Comparison of ENCODE assay signal across 14 cellular contexts in genomic region chr1:24308365-24309015, GRCh38. TPM values are rescaled to one million over a fixed set of nuclear protein-coding genes. Genes with fewer than 3 reads are reported as not detected.
DNase-seq lines count a peak whose midpoint lies in the region; ATAC-seq and TF ChIP-seq lines count a peak whose summit lies in the region.
"Had no signal": no experiment of that assay in that cellular context is flagged by ENCODE, and none has a peak within 500 bp of the region (broad histone marks: within the 10 kb centered on the region; RNA-seq: fewer than 3 reads in every experiment).

No MANE protein-coding gene starts in this region.

- H2AFZ ChIP-seq in Karpas-422 (ENCODE audit: low read length), result no peak overlapping the region

- in situ Hi-C loops in gastrocnemius medialis (cut with MboI; ENCODE audit: low sequenced_read_pairs in 4 of 4), result no loop called here

- peak; percentile 31 for DNase-seq in EL
- peak; percentile 56 for DNase-seq in Karpas-422
- peak; percentile 53 for DNase-seq in brain pericyte (ENCODE audit: low read depth, low spot score)
- DNase-seq in islet precursor cell, result peak; percentile 77
- no peak for DNase-seq in NCI-H2029 (lab: John Stamatoyannopoulos, UW)
- no peak for DNase-seq in gastrocnemius medialis
- DNase-seq in MG63, result no peak
- DNase-seq: body of pancreas, foreskin melanocyte, MV-4-11, NCI-H526 treated with DMSO at 0.1 percent for 48 hours, T-helper 17 cell had no signal

- H3K27me3 ChIP-seq in Karpas-422 (ENCODE audit: low read length), result no peaks in the 10 kb centered on the region
- H3K27me3 ChIP-seq in gastrocnemius medialis, result no peaks in the 10 kb centered on the region
- H3K27me3 ChIP-seq in MG63, result no peaks in the 10 kb centered on the region
- H3K27me3 ChIP-seq: body of pancreas had no signal

- TF ChIP-seq POLR2A in gastrocnemius medialis (IDR thresholded peaks at IDR 0.05), result no peak

- no peak overlapping the region for H3K4me3 ChIP-seq in Karpas-422 (ENCODE audit: low read length)
- H3K4me3 ChIP-seq in gastrocnemius medialis, result no peak overlapping the region
- no peak overlapping the region for H3K4me3 ChIP-seq in MG63
- H3K4me3 ChIP-seq: body of pancreas had no signal

- H3K27ac ChIP-seq in Karpas-422 (ENCODE audit: low read length), result no peak overlapping the region
- H3K27ac ChIP-seq in gastrocnemius medialis, result no peak overlapping the region
- H3K27ac ChIP-seq: body of pancreas had no signal

- no peak overlapping the region for H3K9ac ChIP-seq in Karpas-422 (ENCODE audit: low read length)

- intact Hi-C loops in gastrocnemius medialis (cut with DNase I; ENCODE audit: low total_unique reads), result no loop called here

- H3K4me2 ChIP-seq in Karpas-422 (ENCODE audit: low read depth, low read length, poor library complexity, severe bottlenecking), result no peak overlapping the region

- no peaks in the 10 kb centered on the region for H3K79me2 ChIP-seq in Karpas-422 (ENCODE audit: low read length)

- H3K9me3 ChIP-seq in Karpas-422 (ENCODE audit: low read length) (no peaks in the 10 kb centered on the region), gastrocnemius medialis (no peaks in the 10 kb centered on the region), MG63 (no peaks in the 10 kb centered on the region)
- H3K9me3 ChIP-seq: body of pancreas, Caco-2 had no signal

- H3K36me3 ChIP-seq in Karpas-422 (ENCODE audit: insufficient read depth, low read length), result no peaks in the 10 kb centered on the region
- no peaks in the 10 kb centered on the region for H3K36me3 ChIP-seq in gastrocnemius medialis
- H3K36me3 ChIP-seq in MG63, result no peaks in the 10 kb centered on the region

- ATAC-seq in HG03175 (IDR thresholded peaks at IDR 0.05; ENCODE audit: unreplicated experiment) (no peak), gastrocnemius medialis (no peak)
- ATAC-seq: body of pancreas, T-helper 17 cell had no signal

- no peak for TF ChIP-seq CTCF in gastrocnemius medialis (IDR thresholded peaks at IDR 0.05 in 4 of 5, conservative IDR thresholded peaks at IDR 0.05 in 1 of 5)

- H3K4me1 ChIP-seq in Karpas-422 (ENCODE audit: low read length) (peaks cover 11% of the 10 kb centered on the region), gastrocnemius medialis (no peaks in the 10 kb centered on the region)
- H3K4me1 ChIP-seq: body of pancreas had no signal

- no peaks in the 10 kb centered on the region for H4K20me1 ChIP-seq in Karpas-422 (ENCODE audit: insufficient read depth, low read depth, low read length)

- H3K9me2 ChIP-seq in Karpas-422 (replicated peaks; ENCODE audit: insufficient read depth, low read length), result no peaks in the 10 kb centered on the region

RNA-seq across cellular contexts. Expression of gene GRHL3, which starts 10.7 kb away (rescaled TPM):
- total RNA-seq in Karpas-422 (2014; rRNA removed; shearing (Covaris generic); ENCODE audit: low replicate concordance), result not detected in 2 replicates
- total RNA-seq in gastrocnemius medialis, result not detected
- not detected in 2 replicates for total RNA-seq in MG63 (2014; rRNA removed; shearing (Covaris generic); ENCODE audit: low replicate concordance)
- total RNA-seq: body of pancreas, T-helper 17 cell had no signal

Comparison
In these comparisons a context has a peak if more than half of its experiments do, and no peak if none do; other contexts are left out.
1. DNase-seq: peak in EL (single experiment), Karpas-422 (single experiment), brain pericyte (single experiment) and islet precursor cell (single experiment); none in NCI-H2029 (single experiment), gastrocnemius medialis (0 of 2) and MG63 (single experiment).